Comparison of ENCODE assay signal across 11 cellular contexts in genomic region chr2:26555246-26556133, GRCh38.
DNase-seq lines count a peak whose midpoint lies in the region; ATAC-seq, FAIRE-seq and TF ChIP-seq lines count a peak whose summit lies in the region.
"Had no signal": no experiment of that assay in that cellular context is flagged by ENCODE, and none has a peak within 500 bp of the region (broad histone marks: within the 10 kb centered on the region; RNA-seq: fewer than 3 reads in every experiment).

No MANE protein-coding gene starts in this region.

- H3K9me1 ChIP-seq in endothelial cell of umbilical vein (replicated peaks; ENCODE audit: control insufficient read depth, extremely low read depth, insufficient read depth, low read length), result no peaks in the 10 kb centered on the region

- CTCF ChIA-PET in A549 (lab: Yijun Ruan, JAX), result interaction anchor here (0.9 to 18.2 kb wide), 8 partner anchors 11 to 190 kb away, joined by 3 to 237 read pairs (median 5); no protein-coding TSS in a partner anchor
- CTCF ChIA-PET in endothelial cell of umbilical vein (lab: Charles Lee), result interaction anchor here (1.2 kb wide), 1 partner anchor 18 kb away, joined by 3 read pairs; no protein-coding TSS in a partner anchor
- CTCF ChIA-PET in activated naive CD4-positive, alpha-beta T cell treated with anti-CD3 and anti-CD28 coated beads for 36 hours (lab: Charles Lee), result no interaction called here

- no peak overlapping the region for H3K4me3 ChIP-seq in A549
- no peak overlapping the region for H3K4me3 ChIP-seq in endothelial cell of umbilical vein (replicated peaks in 1 of 3; ENCODE audit: insufficient read depth in 1 of 3, low read depth in 1 of 3, low read length in 3 of 3)

- H3K4me1 ChIP-seq in A549 (no peaks in the 10 kb centered on the region), endothelial cell of umbilical vein (ENCODE audit: control insufficient read depth, extremely low read depth, insufficient read depth, low read length) (no peaks in the 10 kb centered on the region)

- dilution Hi-C loops in endothelial cell of umbilical vein (cut with MboI; ENCODE audit: extremely low pct_ligation_motif_present, low sequenced_read_pairs), result no loop called here

- TF ChIP-seq RAD21 in A549 (conservative IDR thresholded peaks at IDR 0.05 in 1 of 2, IDR thresholded peaks at IDR 0.05 in 1 of 2), result peak in 1 of 2 experiments; percentile 10; a peak in 1 of 5 replicates

- no peaks in the 10 kb centered on the region for H3K9me3 Mint-ChIP-seq in activated naive CD4-positive, alpha-beta T cell treated with anti-CD3 and anti-CD28 coated beads for 36 hours
- H3K9me3 Mint-ChIP-seq: activated naive CD8-positive, alpha-beta T cell treated with anti-CD3 and anti-CD28 coated beads, Interleukin-2, amount 50 U/mL, for 24 hours; T-cell had no signal

- no peak overlapping the region for H2AFZ ChIP-seq in endothelial cell of umbilical vein (ENCODE audit: low read depth, low read length)

- no peaks in the 10 kb centered on the region for H3K79me2 ChIP-seq in endothelial cell of umbilical vein (ENCODE audit: control insufficient read depth, insufficient read depth, low read length)

- no peaks in the 10 kb centered on the region for H3K9me3 ChIP-seq in A549
- H3K9me3 ChIP-seq in endothelial cell of umbilical vein (replicated peaks; ENCODE audit: control insufficient read depth, insufficient read depth, low read length), result no peaks in the 10 kb centered on the region

- H3K27ac ChIP-seq in A549 (no peak overlapping the region), endothelial cell of umbilical vein (ENCODE audit: insufficient read depth, low read depth, low read length) (no peak overlapping the region)

- intact Hi-C loops in endothelial cell of umbilical vein (cut with micrococcal nuclease), result loop anchor here (1.0 kb wide), 1 partner anchor 83 kb away; no protein-coding TSS in a partner anchor
- intact Hi-C loops in activated naive CD4-positive, alpha-beta T cell treated with anti-CD3 and anti-CD28 coated beads for 36 hours (cut with micrococcal nuclease), result no loop called here

- no peak overlapping the region for H3K27ac Mint-ChIP-seq in activated naive CD4-positive, alpha-beta T cell treated with anti-CD3 and anti-CD28 coated beads for 36 hours
- H3K27ac Mint-ChIP-seq: activated naive CD8-positive, alpha-beta T cell treated with anti-CD3 and anti-CD28 coated beads, Interleukin-2, amount 50 U/mL, for 24 hours; T-cell had no signal

- H3K36me3 Mint-ChIP-seq in activated naive CD4-positive, alpha-beta T cell treated with anti-CD3 and anti-CD28 coated beads for 36 hours (ENCODE audit: low read depth), result no peaks in the 10 kb centered on the region
- H3K36me3 Mint-ChIP-seq: T-cell had no signal

- no peak overlapping the region for H3K4me3 Mint-ChIP-seq in activated naive CD4-positive, alpha-beta T cell treated with anti-CD3 and anti-CD28 coated beads for 36 hours
- H3K4me3 Mint-ChIP-seq: activated naive CD8-positive, alpha-beta T cell treated with anti-CD3 and anti-CD28 coated beads, Interleukin-2, amount 50 U/mL, for 24 hours; T-cell had no signal

- DNase-seq in A549 (ENCODE audit: low read depth in 1 of 2, low spot score in 1 of 2) (peak; percentile 37 to 47), Daoy (ENCODE audit: low read depth) (peak; percentile 30), NCI-H146 treated with DMSO at 0.1 percent for 48 hours (lab: John Stamatoyannopoulos, UW; ENCODE audit: unreplicated experiment) (peak; percentile 8), endothelial cell of umbilical vein (ENCODE audit: low read depth, low spot score) (no peak), NAMALWA (ENCODE audit: low spot score) (no peak)
- DNase-seq in stimulated activated CD4-positive, alpha-beta T cell treated with anti-CD3 and anti-CD28 coated beads, Interleukin-12 subunit alpha, Interleukin-12 subunit beta, amount 100 ng/mL, for 4 hours, result no peak
- DNase-seq in activated naive CD4-positive, alpha-beta T cell treated with anti-CD3 and anti-CD28 coated beads for 36 hours, result no peak
- DNase-seq: activated naive CD8-positive, alpha-beta T cell treated with anti-CD3 and anti-CD28 coated beads, Interleukin-2, amount 50 U/mL, for 24 hours; effector memory CD4-positive, alpha-beta T cell; T-cell had no signal

- TF ChIP-seq POLR2A in A549 (IDR thresholded peaks at IDR 0.05; ENCODE audit: low read length) (no peak), endothelial cell of umbilical vein (IDR thresholded peaks at IDR 0.05; ENCODE audit: low read depth, low read length) (no peak)

- BruUV-seq in endothelial cell of umbilical vein (replicated peaks; lab: Mats Ljungman, UMichigan), result no TSS peak

- no peaks in the 10 kb centered on the region for H4K20me1 ChIP-seq in endothelial cell of umbilical vein (replicated peaks; ENCODE audit: control insufficient read depth, extremely low read depth, insufficient read depth, low read length)

- peaks cover 26% of the 10 kb centered on the region for H3K27me3 Mint-ChIP-seq in activated naive CD4-positive, alpha-beta T cell treated with anti-CD3 and anti-CD28 coated beads for 36 hours (ENCODE audit: low read depth)

- H3K9ac ChIP-seq in endothelial cell of umbilical vein (replicated peaks; ENCODE audit: extremely low read depth, insufficient read depth, low read length), result no peak overlapping the region

- no peak for FAIRE-seq in A549 (lab: Jason Lieb, UNC)
- peak; percentile 50 for FAIRE-seq in endothelial cell of umbilical vein (lab: Jason Lieb, UNC)

- H3K36me3 ChIP-seq in endothelial cell of umbilical vein (ENCODE audit: control insufficient read depth in 2 of 2, extremely low read depth in 1 of 2, insufficient read depth in 2 of 2, low read length in 2 of 2), result no peaks in the 10 kb centered on the region

- peak in 1 of 2 experiments; percentile 79; a peak in 3 of 6 replicates for ATAC-seq in A549
- no peak for ATAC-seq in HG03135 (IDR thresholded peaks at IDR 0.05; ENCODE audit: unreplicated experiment)
- ATAC-seq: activated naive CD8-positive, alpha-beta T cell treated with anti-CD3 and anti-CD28 coated beads, Interleukin-2, amount 50 U/mL, for 24 hours; T-cell had no signal

- WGBS in A549 (ENCODE audit: missing lambda C conversion rate), result 62% methylated on average over 8 of the region's 8 CpGs

- POLR2A ChIA-PET in A549 (lab: Yijun Ruan, JAX), result no interaction called here
- POLR2A ChIA-PET in endothelial cell of umbilical vein (lab: Charles Lee), result no interaction called here

- H3K4me2 ChIP-seq in A549 (no peak overlapping the region), endothelial cell of umbilical vein (ENCODE audit: insufficient read depth, low read length) (no peak overlapping the region)

- peaks cover 7 to 27% of the 10 kb centered on the region in 2 experiments for H3K27me3 ChIP-seq in endothelial cell of umbilical vein (ENCODE audit: control insufficient read depth in 2 of 2, insufficient read depth in 2 of 2, low read length in 2 of 2)

- H3K4me1 Mint-ChIP-seq in activated naive CD4-positive, alpha-beta T cell treated with anti-CD3 and anti-CD28 coated beads for 36 hours (ENCODE audit: low read depth), result no peaks in the 10 kb centered on the region
- H3K4me1 Mint-ChIP-seq: activated naive CD8-positive, alpha-beta T cell treated with anti-CD3 and anti-CD28 coated beads, Interleukin-2, amount 50 U/mL, for 24 hours; T-cell had no signal

- no peak for TF ChIP-seq EP300 in A549 (IDR thresholded peaks at IDR 0.05)

- TF ChIP-seq CTCF in A549 (IDR thresholded peaks at IDR 0.05), result peak; percentile 20; the same call in 2 of the 3 replicates
- TF ChIP-seq CTCF in endothelial cell of umbilical vein (IDR thresholded peaks at IDR 0.05; ENCODE audit: extremely low read depth in 1 of 2, insufficient read depth in 1 of 2, low read depth in 1 of 2, low read length in 2 of 2), result no peak

TF ChIP-seq in A549, 52 proteins besides CTCF, POLR2A, EP300 and RAD21:
- TF ChIP-seq MAZ (IDR thresholded peaks at IDR 0.05; ENCODE audit: borderline replicate concordance, low read depth, low read length), result no peak
- peak; percentile 19; the same call in 1 of the 3 replicates for TF ChIP-seq SMC3 (IDR thresholded peaks at IDR 0.05)
- no peak for TF ChIP-seq EHMT2 (IDR thresholded peaks at IDR 0.05; ENCODE audit: low read depth)

TF ChIP-seq in endothelial cell of umbilical vein, 7 proteins besides CTCF, POLR2A, EP300 and RAD21:
- TF ChIP-seq POLR2AphosphoS5 (IDR thresholded peaks at IDR 0.05; ENCODE audit: insufficient read depth, low read depth, low read length) (no peak), GATA2 (IDR thresholded peaks at IDR 0.05; ENCODE audit: insufficient read depth, insufficient read length, low read depth, low read length) (no peak), EZH2 (IDR thresholded peaks at IDR 0.05; ENCODE audit: borderline replicate concordance, low read depth, low read length, severe bottlenecking) (no peak), MAX (IDR thresholded peaks at IDR 0.05; ENCODE audit: insufficient read depth, insufficient read length) (no peak), FOS (IDR thresholded peaks at IDR 0.05; ENCODE audit: borderline replicate concordance, insufficient read depth, low read length) (no peak), JUN (IDR thresholded peaks at IDR 0.05; ENCODE audit: borderline replicate concordance, insufficient read depth, insufficient read length, low read depth) (no peak)

Comparison
In these comparisons a context has a peak if more than half of its experiments do, and no peak if none do; other contexts are left out.
1. DNase-seq: peak in A549 (2 of 2), Daoy (single experiment) and NCI-H146 treated with DMSO at 0.1 percent for 48 hours (single experiment); none in endothelial cell of umbilical vein (single experiment), NAMALWA (single experiment), stimulated activated CD4-positive, alpha-beta T cell treated with anti-CD3 and anti-CD28 coated beads, Interleukin-12 subunit alpha, Interleukin-12 subunit beta, amount 100 ng/mL, for 4 hours (single experiment) and activated naive CD4-positive, alpha-beta T cell treated with anti-CD3 and anti-CD28 coated beads for 36 hours (single experiment).